ENCODE assay signal across 8 cellular contexts in genomic region chr9:129627556-129628492, GRCh38. TPM values are rescaled to one million over a fixed set of nuclear protein-coding genes. Genes with fewer than 3 reads are reported as not detected.
DNase-seq lines count a peak whose midpoint lies in the region; ATAC-seq, FAIRE-seq and TF ChIP-seq lines count a peak whose summit lies in the region.

No MANE protein-coding gene starts in this region.

- H2BK20ac ChIP-seq in H1 (ENCODE audit: low read length), result no peak overlapping the region

- H3K23ac ChIP-seq in H1 (ENCODE audit: insufficient read length), result no peak overlapping the region
- H3K23ac ChIP-seq in trophoblast cell (ENCODE audit: low read length), result no peak overlapping the region

- H3K27ac ChIP-seq in OCI-LY3 (ENCODE audit: low read length) (peak overlapping the region; percentile 62), H1 (ENCODE audit: low read depth, low read length) (no peak overlapping the region), trophoblast cell (ENCODE audit: low read depth, low read length) (no peak overlapping the region)

- DNase-seq in GM06990 (ENCODE audit: extremely low read depth, insufficient read length) (no peak), H1 (ENCODE audit: low read depth in 1 of 2, low spot score in 2 of 2) (no peak), trophoblast cell (no peak), NCI-H2171 (lab: John Stamatoyannopoulos, UW) (no peak)
- DNase-seq in central memory CD4-positive, alpha-beta T cell, result no peak

- H3K4me1 ChIP-seq in OCI-LY3 (ENCODE audit: low read length), result peaks cover 29% of the 10 kb centered on the region
- peaks cover 10 to 19% (median 13%) of the 10 kb centered on the region in 4 experiments for H3K4me1 ChIP-seq in H1 (replicated peaks in 1 of 4; ENCODE audit: control insufficient read depth in 3 of 4, insufficient read depth in 4 of 4, low read length in 3 of 4)
- peaks cover 10 to 16% of the 10 kb centered on the region in 2 experiments for H3K4me1 ChIP-seq in trophoblast cell (ENCODE audit: control insufficient read depth in 1 of 2, insufficient read depth in 2 of 2, low read length in 2 of 2)

- no peak overlapping the region for H4K5ac ChIP-seq in H1 (ENCODE audit: insufficient read length, low read depth, low read length)

- no peak overlapping the region for H2BK12ac ChIP-seq in H1 (ENCODE audit: low read depth, low read length)
- no peak overlapping the region for H2BK12ac ChIP-seq in trophoblast cell (ENCODE audit: low read length)

- H2BK120ac ChIP-seq in H1 (replicated peaks; ENCODE audit: low read depth, low read length), result no peak overlapping the region
- H2BK120ac ChIP-seq in trophoblast cell (ENCODE audit: insufficient read depth, low read length, poor library complexity), result no peak overlapping the region

- H3K18ac ChIP-seq in H1 (ENCODE audit: extremely low read depth, low read length) (no peak overlapping the region), trophoblast cell (ENCODE audit: low read length) (no peak overlapping the region)

- TF ChIP-seq POLR2A in H1 (IDR thresholded peaks at IDR 0.05; ENCODE audit: control extremely low read depth in 1 of 2, low read depth in 2 of 2, low read length in 2 of 2), result no peak

- H3K56ac ChIP-seq in H1 (replicated peaks; ENCODE audit: insufficient read length, low read depth, low read length), result no peak overlapping the region

- H3K9me3 ChIP-seq in OCI-LY3 (ENCODE audit: insufficient read depth, low read length), result no peaks in the 10 kb centered on the region
- no peaks in the 10 kb centered on the region for H3K9me3 ChIP-seq in H1 (ENCODE audit: insufficient read depth in 2 of 2, low read depth in 1 of 2, low read length in 1 of 2)
- H3K9me3 ChIP-seq in trophoblast cell (ENCODE audit: insufficient read depth, low read depth, low read length), result peaks cover 4% of the 10 kb centered on the region

- no peak overlapping the region for H4K12ac ChIP-seq in trophoblast cell (ENCODE audit: low read depth, low read length)

- CTCF ChIA-PET in H1 (lab: Charles Lee; ENCODE audit: partially characterized antibody), result interaction anchor here (0.8 to 8.1 kb wide), 12 partner anchors 7 to 498 kb away, joined by 3 to 104 read pairs (median 4); partner anchors contain the start of gene C9orf50

- H2AFZ ChIP-seq in OCI-LY3 (ENCODE audit: low read depth, low read length) (no peak overlapping the region), H1 (ENCODE audit: low read length) (no peak overlapping the region), trophoblast cell (ENCODE audit: insufficient read depth, low read length, poor library complexity) (no peak overlapping the region)

- FAIRE-seq in H1 (lab: Jason Lieb, UNC), result no peak

- H3K79me1 ChIP-seq in H1 (ENCODE audit: low read depth, low read length), result peaks cover 39% of the 10 kb centered on the region
- peaks cover 10% of the 10 kb centered on the region for H3K79me1 ChIP-seq in trophoblast cell (ENCODE audit: low read length)

- H3K4me2 ChIP-seq in OCI-LY3 (ENCODE audit: low read length) (peak overlapping the region; percentile 96), H1 (ENCODE audit: insufficient read depth in 1 of 2, low read depth in 2 of 2, low read length in 2 of 2) (peak overlapping the region; percentile 94 to 99), trophoblast cell (ENCODE audit: low read length) (peak overlapping the region; percentile 88)

- peaks cover 2% of the 10 kb centered on the region for H3K36me3 ChIP-seq in GM06990 (ENCODE audit: control insufficient read depth, insufficient read depth, low read length)
- H3K36me3 ChIP-seq in OCI-LY3 (replicated peaks; ENCODE audit: low read depth, low read length), result peaks cover 20% of the 10 kb centered on the region
- peaks cover 3 to 13% (median 6%) of the 10 kb centered on the region in 4 experiments; a peak in 6 of 8 replicates for H3K36me3 ChIP-seq in H1 (ENCODE audit: control insufficient read depth in 2 of 4, insufficient read depth in 4 of 4, low read length in 3 of 4)
- H3K36me3 ChIP-seq in trophoblast cell (ENCODE audit: control insufficient read depth in 1 of 2, insufficient read depth in 2 of 2, low read length in 2 of 2), result peaks cover 21 to 27% of the 10 kb centered on the region in 2 experiments

- peaks cover 11% of the 10 kb centered on the region for H3K23me2 ChIP-seq in H1 (ENCODE audit: low read depth, low read length)

- no peak for TF ChIP-seq EP300 in H1 (IDR thresholded peaks at IDR 0.05; ENCODE audit: borderline replicate concordance in 1 of 2, low read depth in 2 of 2, low read length in 2 of 2)

- 87% methylated on average over 13 of the region's 13 CpGs; no CpG with 5 or more reads in 1 of the 2 experiments for WGBS in H1 (ENCODE audit: extremely low coverage in 1 of 2, insufficient coverage in 1 of 2, insufficient read length in 1 of 2, insufficient replicate concordance in 2 of 2, low coverage in 1 of 2, low lambda C conversion rate in 2 of 2, missing lambda C conversion rate in 1 of 2), 2 experiments
- no CpG with 5 or more reads among the region's 13 CpGs for WGBS in trophoblast cell (ENCODE audit: extremely low coverage, insufficient coverage, insufficient read length)

- H3K4ac ChIP-seq in H1 (replicated peaks; ENCODE audit: insufficient read length, low read depth, low read length), result peak overlapping the region; percentile 32
- H3K4ac ChIP-seq in trophoblast cell (ENCODE audit: low read depth, low read length), result peak overlapping the region; percentile 95

- no peak overlapping the region for H4K8ac ChIP-seq in H1 (ENCODE audit: extremely low read depth, insufficient read depth, low read length)
- H4K8ac ChIP-seq in trophoblast cell (ENCODE audit: low read depth, low read length), result no peak overlapping the region

- peaks cover 64% of the 10 kb centered on the region for H4K20me1 ChIP-seq in OCI-LY3 (ENCODE audit: insufficient read depth, low read length)
- peaks cover 42 to 58% of the 10 kb centered on the region in 2 experiments for H4K20me1 ChIP-seq in H1 (replicated peaks in 1 of 2; ENCODE audit: control insufficient read depth in 1 of 2, insufficient read depth in 2 of 2, low read length in 2 of 2)

- H2BK15ac ChIP-seq in H1 (ENCODE audit: low read length), result no peak overlapping the region; the same call in 1 of the 2 replicates

- no peak for TF ChIP-seq RAD21 in H1 (IDR thresholded peaks at IDR 0.05 in 1 of 2, conservative IDR thresholded peaks at IDR 0.05 in 1 of 2; ENCODE audit: low read depth in 2 of 2, low read length in 2 of 2)

- POLR2A ChIA-PET in H1 (lab: Charles Lee; ENCODE audit: partially characterized antibody), result interaction anchor here (0.6 to 8.4 kb wide), 4 partner anchors 11 to 682 kb away, joined by 3 to 95 read pairs (median 4); partner anchors contain the start of gene ASB6

- H3K9ac ChIP-seq in OCI-LY3 (ENCODE audit: low read length) (peak overlapping the region; percentile 94), H1 (replicated peaks in 1 of 4; ENCODE audit: extremely low read depth in 1 of 4, low read depth in 3 of 4, low read length in 3 of 4) (0 out of 7 replicates have a peak overlapping the region, but pooled peaks of 1 of the 4 experiments have one; percentile 6), trophoblast cell (ENCODE audit: low read length) (no peak overlapping the region)

- H3K79me2 ChIP-seq in OCI-LY3 (ENCODE audit: low read length) (peaks cover 69% of the 10 kb centered on the region), H1 (ENCODE audit: control insufficient read depth in 1 of 2, insufficient read depth in 2 of 2, low read length in 2 of 2) (peaks cover 52 to 69% of the 10 kb centered on the region in 2 experiments), trophoblast cell (ENCODE audit: control insufficient read depth, insufficient read depth, low read length, poor library complexity) (peaks cover 23% of the 10 kb centered on the region)

- ATAC-seq in HG03432 (IDR thresholded peaks at IDR 0.05; ENCODE audit: unreplicated experiment), result no peak
- ATAC-seq in HG02588 (IDR thresholded peaks at IDR 0.05; ENCODE audit: unreplicated experiment), result no peak

- H2BK5ac ChIP-seq in H1 (ENCODE audit: low read depth, low read length) (no peak overlapping the region), trophoblast cell (ENCODE audit: low read depth, low read length, poor library complexity) (no peak overlapping the region)

- H3K14ac ChIP-seq in H1 (ENCODE audit: insufficient read length) (no peak overlapping the region), trophoblast cell (ENCODE audit: low read length) (no peak overlapping the region)

- H2AK5ac ChIP-seq in H1 (ENCODE audit: low read depth, low read length), result no peak overlapping the region
- no peak overlapping the region for H2AK5ac ChIP-seq in trophoblast cell (ENCODE audit: low read length)

- H3K27me3 ChIP-seq in GM06990 (replicated peaks; ENCODE audit: control insufficient read depth, insufficient read depth, low read length), result no peaks in the 10 kb centered on the region
- no peaks in the 10 kb centered on the region for H3K27me3 ChIP-seq in OCI-LY3 (ENCODE audit: low read depth, low read length)
- no peaks in the 10 kb centered on the region for H3K27me3 ChIP-seq in H1 (replicated peaks in 1 of 4; ENCODE audit: control insufficient read depth in 3 of 4, extremely low read depth in 1 of 4, insufficient read depth in 3 of 4, low read length in 3 of 4)
- no peaks in the 10 kb centered on the region for H3K27me3 ChIP-seq in trophoblast cell (ENCODE audit: insufficient read depth, low read length)

- TF ChIP-seq CTCF in GM06990 (IDR thresholded peaks at IDR 0.05; ENCODE audit: insufficient read depth, low read length, poor library complexity, severe bottlenecking) (no peak), OCI-LY3 (IDR thresholded peaks at IDR 0.05; ENCODE audit: low read depth, low read length) (no peak), H1 (IDR thresholded peaks at IDR 0.05; ENCODE audit: control extremely low read depth in 1 of 3, insufficient read depth in 1 of 3, low read depth in 1 of 3, low read length in 3 of 3) (no peak)

- peak overlapping the region; percentile 73 for H3K4me3 ChIP-seq in GM06990 (replicated peaks; ENCODE audit: low read depth, low read length)
- H3K4me3 ChIP-seq in OCI-LY3 (ENCODE audit: low read length), result peak overlapping the region; percentile 96
- peak overlapping the region; percentile 78 to 92 (median 83); a peak in 5 of 8 replicates for H3K4me3 ChIP-seq in H1 (ENCODE audit: extremely low read depth in 1 of 4, insufficient read depth in 2 of 4, low read depth in 3 of 4, low read length in 4 of 4)
- no peak overlapping the region for H3K4me3 ChIP-seq in trophoblast cell (ENCODE audit: low read depth, low read length)

- no peak overlapping the region for H4K91ac ChIP-seq in H1 (replicated peaks; ENCODE audit: insufficient read length, low read length)
- H4K91ac ChIP-seq in trophoblast cell (ENCODE audit: low read depth, low read length), result no peak overlapping the region

RNA-seq across cellular contexts. Expression of gene NTMT1, which starts 1.9 kb away (rescaled TPM):
- total RNA-seq in H1 (2021; fragmentation: NEBNext Ultra II Directional; extraction: Animal tissue kit (Norgen Biotek cat#: 25700)), result 66.1 and 70.2 TPM in 2 replicates
- polyA plus RNA-seq in H1 (2011; rRNA removed), result 66.8 and 72.0 TPM in 2 replicates
- polyA plus RNA-seq in H1 (2011; cell fraction: cytosol; rRNA removed), result 74.2 TPM
- 49.9 TPM for polyA plus RNA-seq in H1 (2011; cell fraction: nucleus; rRNA removed)
- polyA plus RNA-seq in H1 (2012, experiment 1 of 2), result 50.4 to 65.9 TPM (median 63.1 TPM) in 4 replicates
- 54.6 TPM for polyA plus RNA-seq in H1 (2012, experiment 2 of 2)
- 37.6 TPM for polyA plus RNA-seq in H1 (2013, experiment 1 of 2)
- polyA plus RNA-seq in H1 (2013, experiment 2 of 2), result 37.1 TPM
- 27.6 and 39.4 TPM in 2 replicates for polyA minus RNA-seq in H1 (2011; rRNA and poly(A)+ RNA removed)
- polyA minus RNA-seq in H1 (2011; cell fraction: cytosol; rRNA and poly(A)+ RNA removed), result 13.7 TPM
- polyA minus RNA-seq in H1 (2011; cell fraction: nucleus; rRNA and poly(A)+ RNA removed), result 22.0 TPM
- polyA plus RNA-seq in trophoblast cell (2013), result 31.8 and 32.6 TPM in 2 replicates

RNA-seq across cellular contexts. Expression of gene C9orf50, which starts 6.9 kb away (rescaled TPM):
- not detected in 2 replicates for total RNA-seq in H1 (2021; fragmentation: NEBNext Ultra II Directional; extraction: Animal tissue kit (Norgen Biotek cat#: 25700))
- not detected in 2 replicates for polyA plus RNA-seq in H1 (2011; rRNA removed)
- not detected for polyA plus RNA-seq in H1 (2011; cell fraction: cytosol; rRNA removed)
- polyA plus RNA-seq in H1 (2011; cell fraction: nucleus; rRNA removed), result 0.17 TPM
- not detected in 4 replicates for polyA plus RNA-seq in H1 (2012, experiment 1 of 2)
- polyA plus RNA-seq in H1 (2012, experiment 2 of 2), result not detected
- not detected for polyA plus RNA-seq in H1 (2013, experiment 1 of 2)
- not detected for polyA plus RNA-seq in H1 (2013, experiment 2 of 2)
- not detected in 2 replicates for polyA minus RNA-seq in H1 (2011; rRNA and poly(A)+ RNA removed)
- not detected for polyA minus RNA-seq in H1 (2011; cell fraction: cytosol; rRNA and poly(A)+ RNA removed)
- polyA minus RNA-seq in H1 (2011; cell fraction: nucleus; rRNA and poly(A)+ RNA removed), result 0.40 TPM
- polyA plus RNA-seq in trophoblast cell (2013), result 0.07 TPM in 1 of 2 replicates, not detected in the other

RNA-seq across cellular contexts. Expression of gene ASB6, which starts 14.1 kb away (rescaled TPM):
- total RNA-seq in H1 (2021; fragmentation: NEBNext Ultra II Directional; extraction: Animal tissue kit (Norgen Biotek cat#: 25700)), result 17.3 TPM in 2 replicates
- 14.0 and 19.7 TPM in 2 replicates for polyA plus RNA-seq in H1 (2011; rRNA removed)
- polyA plus RNA-seq in H1 (2011; cell fraction: cytosol; rRNA removed), result 16.1 TPM
- 28.1 TPM for polyA plus RNA-seq in H1 (2011; cell fraction: nucleus; rRNA removed)
- polyA plus RNA-seq in H1 (2012, experiment 1 of 2), result 9.6 to 16.5 TPM (median 14.9 TPM) in 4 replicates
- 14.4 TPM for polyA plus RNA-seq in H1 (2012, experiment 2 of 2)
- polyA plus RNA-seq in H1 (2013, experiment 1 of 2), result 12.1 TPM
- polyA plus RNA-seq in H1 (2013, experiment 2 of 2), result 12.0 TPM
- 8.4 and 11.0 TPM in 2 replicates for polyA minus RNA-seq in H1 (2011; rRNA and poly(A)+ RNA removed)
- polyA minus RNA-seq in H1 (2011; cell fraction: cytosol; rRNA and poly(A)+ RNA removed), result 7.3 TPM
- polyA minus RNA-seq in H1 (2011; cell fraction: nucleus; rRNA and poly(A)+ RNA removed), result 9.7 TPM
- 16.6 and 17.9 TPM in 2 replicates for polyA plus RNA-seq in trophoblast cell (2013)

RNA-seq across cellular contexts. Expression of gene PRRX2, which starts 37.6 kb away (rescaled TPM):
- 5.8 and 7.1 TPM in 2 replicates for total RNA-seq in H1 (2021; fragmentation: NEBNext Ultra II Directional; extraction: Animal tissue kit (Norgen Biotek cat#: 25700))
- polyA plus RNA-seq in H1 (2011; rRNA removed), result 9.2 and 10.9 TPM in 2 replicates
- 6.7 TPM for polyA plus RNA-seq in H1 (2011; cell fraction: cytosol; rRNA removed)
- 5.3 TPM for polyA plus RNA-seq in H1 (2011; cell fraction: nucleus; rRNA removed)
- polyA plus RNA-seq in H1 (2012, experiment 1 of 2), result 1.6 to 5.6 TPM (median 4.0 TPM) in 4 replicates
- 5.6 TPM for polyA plus RNA-seq in H1 (2012, experiment 2 of 2)
- polyA plus RNA-seq in H1 (2013, experiment 1 of 2), result 7.2 TPM
- 7.7 TPM for polyA plus RNA-seq in H1 (2013, experiment 2 of 2)
- 0.46 and 0.57 TPM in 2 replicates for polyA minus RNA-seq in H1 (2011; rRNA and poly(A)+ RNA removed)
- 2.1 TPM for polyA minus RNA-seq in H1 (2011; cell fraction: cytosol; rRNA and poly(A)+ RNA removed)
- 1.3 TPM for polyA minus RNA-seq in H1 (2011; cell fraction: nucleus; rRNA and poly(A)+ RNA removed)
- 1.3 and 1.4 TPM in 2 replicates for polyA plus RNA-seq in trophoblast cell (2013)
